In genomic region chr6:2756245-2756644, GRCh38 we compare ENCODE assay signal across 25 cellular contexts.
"Had no signal": no experiment of that assay in that cellular context is flagged by ENCODE, and none has a peak within 500 bp of the region (broad histone marks: within the 10 kb centered on the region; RNA-seq: fewer than 3 reads in every experiment).

No MANE protein-coding gene starts in this region.

- H3K36me3 ChIP-seq: breast epithelium, MG63, WERI-Rb-1 had no signal

- H3K27me3 ChIP-seq: breast epithelium, MG63 had no signal

- H3K9me3 ChIP-seq: breast epithelium, MG63, SK-N-SH had no signal

- H3K4me1 ChIP-seq: breast epithelium had no signal

- H3K9ac ChIP-seq: SK-N-SH had no signal

- DNase-seq: activated CD4-positive, alpha-beta T cell treated with anti-CD3 and anti-CD28 coated beads for 4 hours; activated CD8-positive, alpha-beta memory T cell treated with anti-CD3 and anti-CD28 coated beads, Interleukin-2, amount 50 U/mL, for 48 hours; activated CD8-positive, alpha-beta T cell treated with anti-CD3 and anti-CD28 coated beads for 36 hours; activated T-cell treated with anti-CD3 and anti-CD28 coated beads, Interleukin-2, amount 50 U/mL, for 1 hour; aorta; caudate nucleus; MG63; NCI-H1092; NCI-H1417 treated with DMSO at 0.1 percent for 48 hours; NCI-H1694; NCI-H2029; NCI-H2107; NCI-H345; NCI-H510A; NCI-H69; NK-92 treated with Interleukin-12 subunit alpha and Interleukin-12 subunit beta, amount 100 ng/mL, for 24 hours; RPMI8226; SK-N-SH; T-helper 1 cell; WERI-Rb-1 had no signal

- H3K27ac ChIP-seq: breast epithelium, WERI-Rb-1 had no signal

- H3K4me2 ChIP-seq: SK-N-SH had no signal

- ATAC-seq: activated CD4-positive, CD25-positive, alpha-beta regulatory T cell treated with anti-CD3 and anti-CD28 coated beads, Interleukin-2, amount 50 U/mL, for 24 hours; activated CD8-positive, alpha-beta T cell treated with anti-CD3 and anti-CD28 coated beads for 36 hours; Panc1; Right ventricle myocardium inferior had no signal

- H3K4me3 ChIP-seq: breast epithelium, coronary artery, MG63 had no signal
